12 cellular contexts compared by ENCODE assay signal in genomic region chr19:50514346-50515167, GRCh38. TPM values are rescaled to one million over a fixed set of nuclear protein-coding genes. Genes with fewer than 3 reads are reported as not detected.
DNase-seq lines count a peak whose midpoint lies in the region; ATAC-seq and TF ChIP-seq lines count a peak whose summit lies in the region.
"Had no signal": no experiment of that assay in that cellular context is flagged by ENCODE, and none has a peak within 500 bp of the region (broad histone marks: within the 10 kb centered on the region; RNA-seq: fewer than 3 reads in every experiment).

No MANE protein-coding gene starts in this region.

- ATAC-seq in HG02642 (IDR thresholded peaks at IDR 0.05; ENCODE audit: poor library complexity, unreplicated experiment): no peak
- ATAC-seq: Panc1, psoas muscle had no signal

- H3K27ac Mint-ChIP-seq in endodermal cell: no peak overlapping the region

- H3K27me3 ChIP-seq in endodermal cell (ENCODE audit: control insufficient read depth, insufficient read depth, low read length, poor library complexity, severe bottlenecking): no peaks in the 10 kb centered on the region
- H3K27me3 ChIP-seq: vagina had no signal

- H3K9ac ChIP-seq in endodermal cell (ENCODE audit: extremely low read depth, low read length, poor library complexity, severe bottlenecking): no peak overlapping the region

- no peaks in the 10 kb centered on the region for H3K9me3 ChIP-seq in endodermal cell (ENCODE audit: control insufficient read depth, low read length)
- H3K9me3 ChIP-seq: psoas muscle, vagina had no signal

- 87 to 97% methylated on average over 6 to 38 of the region's 38 CpGs for WGBS in endodermal cell (ENCODE audit: insufficient coverage in 1 of 2, insufficient read length in 1 of 2), 2 experiments

- no peak for TF ChIP-seq CTCF in endodermal cell (conservative IDR thresholded peaks at IDR 0.05)
- TF ChIP-seq CTCF in retinal pigment epithelial cell (conservative IDR thresholded peaks at IDR 0.05; ENCODE audit: low read depth, low read length): no peak

- H3K4me3 ChIP-seq in endodermal cell (ENCODE audit: low read length) (no peak overlapping the region), retinal pigment epithelial cell (ENCODE audit: low read length) (peak overlapping the region; percentile 20)
- H3K4me3 ChIP-seq: psoas muscle, vagina had no signal

- DNase-seq in activated effector memory CD4-positive, alpha-beta T cell treated with anti-CD3 and anti-CD28 coated beads, Interleukin-2, amount 50 U/mL, for 16 hours: peak; percentile 61
- DNase-seq in activated effector memory CD4-positive, alpha-beta T cell treated with Interleukin-2 at 50 U/mL for 16 hours: no peak
- DNase-seq in NCI-H2171 (lab: John Stamatoyannopoulos, UW) (peak; percentile 91), endodermal cell (peak; percentile 46), retinal pigment epithelial cell (ENCODE audit: low read depth) (no peak), activated T-cell treated with anti-CD3 and anti-CD28 coated beads for 4 hours (no peak), GM19238 (ENCODE audit: insufficient read length, low spot score) (no peak)
- DNase-seq: activated gamma-delta T cell, psoas muscle had no signal

- H3K4me3 Mint-ChIP-seq in endodermal cell: no peak overlapping the region

- H3K27me3 Mint-ChIP-seq in endodermal cell (ENCODE audit: insufficient read depth): peaks cover 43% of the 10 kb centered on the region

- H3K4me1 ChIP-seq in endodermal cell (ENCODE audit: control insufficient read depth, insufficient read depth, low read length): no peaks in the 10 kb centered on the region

- peaks cover 1% of the 10 kb centered on the region for H3K4me1 Mint-ChIP-seq in endodermal cell

- H3K27ac ChIP-seq in endodermal cell (ENCODE audit: low read depth, low read length): peak overlapping the region; percentile 63
- H3K27ac ChIP-seq: psoas muscle, vagina had no signal

- no peaks in the 10 kb centered on the region for H3K36me3 ChIP-seq in endodermal cell (ENCODE audit: control insufficient read depth, insufficient read depth, low read length)
- H3K36me3 ChIP-seq: vagina had no signal

- H3K36me3 Mint-ChIP-seq in endodermal cell (ENCODE audit: low read depth): no peaks in the 10 kb centered on the region

- H3K9me3 Mint-ChIP-seq in endodermal cell: peaks cover 5% of the 10 kb centered on the region

RNA-seq across cellular contexts. Expression of gene ASPDH, which starts 0.8 kb away (rescaled TPM):
- total RNA-seq in endodermal cell: not detected
- polyA plus RNA-seq in endodermal cell (2013, experiment 1 of 2): not detected
- polyA plus RNA-seq in endodermal cell (2013, experiment 2 of 2): not detected
- total RNA-seq: psoas muscle, vagina had no signal
- polyA plus RNA-seq: psoas muscle had no signal

RNA-seq across cellular contexts. Expression of gene JOSD2, which starts 3.6 kb away (rescaled TPM):
- 10 to 100 TPM; 12.1 to 13.7 TPM for total RNA-seq in endodermal cell
- polyA plus RNA-seq in endodermal cell (2013, experiment 1 of 2): 5.6 TPM
- polyA plus RNA-seq in endodermal cell (2013, experiment 2 of 2): 4.8 TPM

RNA-seq across cellular contexts. Expression of gene GARIN5A, which starts 37.9 kb away (rescaled TPM):
- total RNA-seq in endodermal cell: 1 to 10 TPM; 8.3 to 9.5 TPM
- 1.7 TPM for polyA plus RNA-seq in endodermal cell (2013, experiment 1 of 2)
- polyA plus RNA-seq in endodermal cell (2013, experiment 2 of 2): 2.4 TPM
- total RNA-seq: vagina had no signal

RNA-seq across cellular contexts. Expression of gene EMC10, which starts 38.2 kb away (rescaled TPM):
- total RNA-seq in endodermal cell: 100 to 1,000 TPM; 119 to 123 TPM
- 88.6 TPM for polyA plus RNA-seq in endodermal cell (2013, experiment 1 of 2)
- polyA plus RNA-seq in endodermal cell (2013, experiment 2 of 2): 88.0 TPM

RNA-seq across cellular contexts. Expression of gene LRRC4B, which starts 53.7 kb away (rescaled TPM):
- 1 to 10 TPM; 2.3 to 7.0 TPM for total RNA-seq in endodermal cell
- polyA plus RNA-seq in endodermal cell (2013, experiment 1 of 2): 48.9 TPM
- polyA plus RNA-seq in endodermal cell (2013, experiment 2 of 2): 53.8 TPM

Comparison
In these comparisons a context has a peak if more than half of its experiments do, and no peak if none do; other contexts are left out.
1. DNase-seq: peak in activated effector memory CD4-positive, alpha-beta T cell treated with anti-CD3 and anti-CD28 coated beads, Interleukin-2, amount 50 U/mL, for 16 hours (single experiment), NCI-H2171 (single experiment) and endodermal cell (single experiment); none in activated effector memory CD4-positive, alpha-beta T cell treated with Interleukin-2 at 50 U/mL for 16 hours (single experiment), retinal pigment epithelial cell (single experiment), activated T-cell treated with anti-CD3 and anti-CD28 coated beads for 4 hours (single experiment) and GM19238 (single experiment).